In genomic region chr20:47273591-47274235, GRCh38 we compare ENCODE assay signal across 8 cellular contexts.
DNase-seq lines count a peak whose midpoint lies in the region; ATAC-seq, FAIRE-seq and TF ChIP-seq lines count a peak whose summit lies in the region.

No MANE protein-coding gene starts in this region.

- H3K27me3 Mint-ChIP-seq in T-helper 1 cell treated with Interleukin-12 subunit alpha and Interleukin-12 subunit beta and Interleukin-4 antibody, amounts not matched to agents 30 μg/mL and 1 μg/mL, for 36 hours (ENCODE audit: low read depth), result no peaks in the 10 kb centered on the region
- no peaks in the 10 kb centered on the region for H3K27me3 Mint-ChIP-seq in astrocyte (ENCODE audit: low read depth, unreplicated experiment)
- H3K27me3 Mint-ChIP-seq in H9 (ENCODE audit: low read depth), result no peaks in the 10 kb centered on the region

- H3K4me3 ChIP-seq in astrocyte (ENCODE audit: insufficient read depth, low read depth, low read length) (peak overlapping the region; percentile 34), liver (ENCODE audit: low read depth in 1 of 3, low read length in 3 of 3) (no peak overlapping the region), testis (no peak overlapping the region)

- no peak for FAIRE-seq in astrocyte (lab: Jason Lieb, UNC)

- H2BK5ac ChIP-seq in H9 (ENCODE audit: insufficient read length, low read length), result no peak overlapping the region

- H2BK20ac ChIP-seq in H9 (ENCODE audit: low read depth, low read length, poor library complexity, severe bottlenecking), result no peak overlapping the region

- no peak overlapping the region for H2BK120ac ChIP-seq in H9 (ENCODE audit: low read depth, low read length, poor library complexity, severe bottlenecking)

- TF ChIP-seq CTCF in astrocyte (IDR thresholded peaks at IDR 0.05; ENCODE audit: insufficient read depth, low read depth, low read length), result no peak
- no peak for TF ChIP-seq CTCF in liver (IDR thresholded peaks at IDR 0.05; ENCODE audit: low read depth, low read length, missing input control)
- no peak for TF ChIP-seq CTCF in testis (IDR thresholded peaks at IDR 0.05)
- no peak for TF ChIP-seq CTCF in H9 (conservative IDR thresholded peaks at IDR 0.05)

- H3K36me3 ChIP-seq in astrocyte (ENCODE audit: insufficient read depth, low read length) (peaks cover 5% of the 10 kb centered on the region), liver (ENCODE audit: control insufficient read depth in 4 of 4, insufficient read depth in 3 of 4, low read depth in 1 of 4, low read length in 3 of 4) (peaks cover 2 to 16% (median 7%) of the 10 kb centered on the region in 4 donors), testis (ENCODE audit: low read depth, missing control alignments) (no peaks in the 10 kb centered on the region)

- peaks cover 38% of the 10 kb centered on the region for H3K36me3 Mint-ChIP-seq in T-helper 1 cell treated with Interleukin-12 subunit alpha and Interleukin-12 subunit beta and Interleukin-4 antibody, amounts not matched to agents 30 μg/mL and 1 μg/mL, for 36 hours (ENCODE audit: low read depth)
- peaks cover 3% of the 10 kb centered on the region for H3K36me3 Mint-ChIP-seq in astrocyte (ENCODE audit: low read depth, unreplicated experiment)
- peaks cover 48 to 90% (median 77%) of the 10 kb centered on the region in 3 experiments for H3K36me3 Mint-ChIP-seq in H9 (ENCODE audit: insufficient read depth in 1 of 3, low read depth in 3 of 3)

- H3K9me3 ChIP-seq in astrocyte (ENCODE audit: insufficient read depth, low read depth, low read length) (no peaks in the 10 kb centered on the region), liver (ENCODE audit: control insufficient read depth in 4 of 4, low read length in 3 of 4) (no peaks in the 10 kb centered on the region), testis (no peaks in the 10 kb centered on the region), H9 (ENCODE audit: control insufficient read depth, low read depth, low read length) (no peaks in the 10 kb centered on the region)

- no peak overlapping the region for H3T11ph ChIP-seq in H9 (ENCODE audit: low read length)

- H3K4me1 Mint-ChIP-seq in T-helper 1 cell treated with Interleukin-12 subunit alpha and Interleukin-12 subunit beta and Interleukin-4 antibody, amounts not matched to agents 30 μg/mL and 1 μg/mL, for 36 hours (ENCODE audit: low read depth), result peaks cover 29% of the 10 kb centered on the region
- H3K4me1 Mint-ChIP-seq in astrocyte (ENCODE audit: low read depth, unreplicated experiment), result peaks cover 40% of the 10 kb centered on the region
- H3K4me1 Mint-ChIP-seq in H9, result peaks cover 12 to 28% of the 10 kb centered on the region in 2 experiments

- no peak overlapping the region for H4K91ac ChIP-seq in H9 (ENCODE audit: insufficient read length, low read depth, low read length)

- no peak overlapping the region for H3K4ac ChIP-seq in H9 (ENCODE audit: low read depth, low read length)

- TF ChIP-seq RAD21 in liver (IDR thresholded peaks at IDR 0.05), result no peak

- H3K4me1 ChIP-seq in astrocyte (ENCODE audit: insufficient read depth, low read length) (peaks cover 55% of the 10 kb centered on the region), liver (ENCODE audit: control insufficient read depth in 4 of 4, insufficient read depth in 4 of 4, low read length in 3 of 4) (peaks cover 0 to 5% (median 2%) of the 10 kb centered on the region in 4 donors), testis (peaks cover 33% of the 10 kb centered on the region), H9 (ENCODE audit: insufficient read depth, low read length) (no peaks in the 10 kb centered on the region)

- H3K4me3 Mint-ChIP-seq in T-helper 1 cell treated with Interleukin-12 subunit alpha and Interleukin-12 subunit beta and Interleukin-4 antibody, amounts not matched to agents 30 μg/mL and 1 μg/mL, for 36 hours, result peak overlapping the region; percentile 19
- peak overlapping the region; percentile 5 for H3K4me3 Mint-ChIP-seq in astrocyte (ENCODE audit: unreplicated experiment)
- no peak overlapping the region for H3K4me3 Mint-ChIP-seq in H9

- intact Hi-C loops in testis (cut with DNase I; ENCODE audit: low total_unique reads), result loop anchor here (2.0 kb wide), 1 partner anchor 109 kb away; no protein-coding TSS in a partner anchor

- H2AFZ ChIP-seq in astrocyte (ENCODE audit: low read depth, low read length) (no peak overlapping the region), H9 (ENCODE audit: low read length) (no peak overlapping the region)

- H3K27ac ChIP-seq in astrocyte (ENCODE audit: low read depth, low read length) (peak overlapping the region; percentile 97), liver (ENCODE audit: low read depth in 1 of 2, low read length in 2 of 2) (peak overlapping the region; percentile 31 to 79), testis (peak overlapping the region; percentile 64 to 81), H9 (ENCODE audit: insufficient read length, low read depth, low read length) (no peak overlapping the region)

- H4K8ac ChIP-seq in H9 (replicated peaks; ENCODE audit: insufficient read length, low read depth, low read length), result no peak overlapping the region

- H3K9me3 Mint-ChIP-seq in T-helper 1 cell treated with Interleukin-12 subunit alpha and Interleukin-12 subunit beta and Interleukin-4 antibody, amounts not matched to agents 30 μg/mL and 1 μg/mL, for 36 hours, result no peaks in the 10 kb centered on the region
- H3K9me3 Mint-ChIP-seq in astrocyte (ENCODE audit: unreplicated experiment) (no peaks in the 10 kb centered on the region), H9 (no peaks in the 10 kb centered on the region)

- TF ChIP-seq POLR2A in testis (IDR thresholded peaks at IDR 0.05), result no peak

- H3K18ac ChIP-seq in H9 (ENCODE audit: insufficient read length, low read depth, low read length), result no peak overlapping the region

- H4K20me1 ChIP-seq in astrocyte (ENCODE audit: insufficient read depth, low read length), result no peaks in the 10 kb centered on the region
- H4K20me1 ChIP-seq in H9 (ENCODE audit: control insufficient read depth, insufficient read depth, insufficient read length), result peaks cover 2% of the 10 kb centered on the region

- no peaks in the 10 kb centered on the region for H3K23me2 ChIP-seq in H9 (ENCODE audit: insufficient read length, low read depth, low read length, poor library complexity, severe bottlenecking)

- H2AK5ac ChIP-seq in H9 (ENCODE audit: insufficient read length, low read length), result no peak overlapping the region

- H3K4me2 ChIP-seq in astrocyte (ENCODE audit: low read length) (peak overlapping the region; percentile 57), H9 (ENCODE audit: insufficient read depth, insufficient read length, low read length) (no peak overlapping the region)

- peak overlapping the region; percentile 86 for H3K9ac ChIP-seq in astrocyte (ENCODE audit: low read length)
- no peak overlapping the region for H3K9ac ChIP-seq in liver (ENCODE audit: low read depth in 1 of 2, low read length in 2 of 2)
- no peak overlapping the region for H3K9ac ChIP-seq in H9 (ENCODE audit: extremely low read depth, insufficient read length, low read length)

- H2BK15ac ChIP-seq in H9 (ENCODE audit: low read depth, low read length), result no peak overlapping the region

- no peaks in the 10 kb centered on the region for H3K27me3 ChIP-seq in astrocyte (ENCODE audit: insufficient read depth, low read length)
- no peaks in the 10 kb centered on the region for H3K27me3 ChIP-seq in liver (ENCODE audit: control insufficient read depth in 4 of 4, insufficient read depth in 4 of 4, low read length in 3 of 4)
- H3K27me3 ChIP-seq in testis, result no peaks in the 10 kb centered on the region
- H3K27me3 ChIP-seq in H9 (ENCODE audit: insufficient read depth, low read length), result no peaks in the 10 kb centered on the region

- ATAC-seq in HG03097 (IDR thresholded peaks at IDR 0.05; ENCODE audit: low FRiP score, unreplicated experiment), result no peak

- no peak overlapping the region for H3K23ac ChIP-seq in H9 (ENCODE audit: insufficient read length, low read depth, low read length)

- peaks cover 9% of the 10 kb centered on the region for H3K79me1 ChIP-seq in H9 (ENCODE audit: insufficient read depth, low read depth, low read length, poor library complexity, severe bottlenecking)

- peak overlapping the region; percentile 67 for H3K27ac Mint-ChIP-seq in T-helper 1 cell treated with Interleukin-12 subunit alpha and Interleukin-12 subunit beta and Interleukin-4 antibody, amounts not matched to agents 30 μg/mL and 1 μg/mL, for 36 hours
- H3K27ac Mint-ChIP-seq in astrocyte (ENCODE audit: unreplicated experiment), result peak overlapping the region; percentile 94
- H3K27ac Mint-ChIP-seq in H9, result peak overlapping the region in 1 of 3 experiments; percentile 72; a peak in 4 of 7 replicates

- no peak for DNase-seq in T-helper 1 cell
- peak; percentile 81 for DNase-seq in astrocyte (ENCODE audit: low read depth)
- DNase-seq in testis, result no peak
- DNase-seq in H9, result no peak
- DNase-seq in T1000 (lab: John Stamatoyannopoulos, UW), result no peak

- no peak overlapping the region for H3K56ac ChIP-seq in H9 (ENCODE audit: insufficient read length, low read depth, low read length)

- H2BK12ac ChIP-seq in H9 (ENCODE audit: insufficient read length, low read depth, low read length), result no peak overlapping the region

- H3K79me2 ChIP-seq in astrocyte (ENCODE audit: insufficient read depth, low read length) (peaks cover 28% of the 10 kb centered on the region), H9 (ENCODE audit: insufficient read depth, low read length) (peaks cover 13% of the 10 kb centered on the region; the same call in 1 of the 2 replicates)

- 96% methylated on average over 2 of the region's 2 CpGs for WGBS in liver
- 82 to 85% methylated on average over 2 of the region's 2 CpGs for whole genome bisulfite sequencing in testis, 2 donors
- WGBS in H9 (ENCODE audit: extremely low coverage, insufficient read length, low lambda C conversion rate), result no CpG with 5 or more reads among the region's 2 CpGs

- H4K5ac ChIP-seq in H9 (ENCODE audit: insufficient read length, low read depth, low read length), result no peak overlapping the region

- H3K14ac ChIP-seq in H9 (ENCODE audit: insufficient read depth, low read length), result no peak overlapping the region

TF ChIP-seq in liver, 16 proteins besides CTCF, POLR2A, EP300 and RAD21 (continues in another document):
- TF ChIP-seq FOXA2 (IDR thresholded peaks at IDR 0.05) (no peak), JUND (IDR thresholded peaks at IDR 0.05) (no peak), ATF3 (IDR thresholded peaks at IDR 0.05) (no peak), NR2F2 (IDR thresholded peaks at IDR 0.05) (no peak), MAX (IDR thresholded peaks at IDR 0.05) (no peak)

Comparison
In these comparisons a context has a peak if more than half of its experiments do, and no peak if none do; other contexts are left out.
1. H3K4me3 Mint-ChIP-seq: peak in T-helper 1 cell treated with Interleukin-12 subunit alpha and Interleukin-12 subunit beta and Interleukin-4 antibody, amounts not matched to agents 30 μg/mL and 1 μg/mL, for 36 hours (single experiment) and astrocyte (single experiment); none in H9 (0 of 2).